Comparison of ENCODE assay signal across 21 cellular contexts in the genomic region with DNA sequence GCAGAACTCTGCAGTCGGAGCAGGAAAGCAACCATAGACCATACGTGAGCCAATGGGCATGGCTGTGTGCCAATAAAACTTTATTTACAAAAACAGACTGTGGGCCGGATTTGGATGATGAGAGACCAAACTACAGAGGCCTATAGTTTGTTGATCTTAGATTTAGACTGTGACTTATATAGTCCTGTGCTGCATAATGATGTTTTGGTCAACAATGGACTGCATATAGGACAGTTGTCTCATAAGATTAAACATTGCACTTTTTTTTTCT.
"Had no signal": no experiment of that assay in that cellular context is flagged by ENCODE, and none has a peak within 500 bp of the region (broad histone marks: within the 10 kb centered on the region; RNA-seq: fewer than 3 reads in every experiment).

No MANE protein-coding gene starts in this region.

- H3K4me1 Mint-ChIP-seq: activated naive CD4-positive, alpha-beta T cell treated with anti-CD3 and anti-CD28 coated beads, Interleukin-2, amount 50 U/mL, for 24 hours had no signal

- H3K9ac ChIP-seq: SK-N-SH had no signal

- H3K4me2 ChIP-seq: SK-N-SH had no signal

- H3K36me3 Mint-ChIP-seq: activated naive CD4-positive, alpha-beta T cell treated with anti-CD3 and anti-CD28 coated beads, Interleukin-2, amount 50 U/mL, for 24 hours had no signal

- H3K9me3 ChIP-seq: SJCRH30, SK-N-SH had no signal

- DNase-seq: activated CD4-positive, alpha-beta T cell treated with anti-CD3 and anti-CD28 coated beads for 48 hours; activated CD4-positive, alpha-beta T cell treated with anti-CD3 and anti-CD28 coated beads, Interleukin-2, amount 50 U/mL, for 4 hours; activated CD8-positive, alpha-beta memory T cell treated with anti-CD3 and anti-CD28 coated beads, Interleukin-2, amount 50 U/mL, for 48 hours; activated CD8-positive, alpha-beta T cell treated with anti-CD3 and anti-CD28 coated beads, Interleukin-2, amount 10 ng/mL, durations not matched to agents 7 days and 5 days; activated T-cell treated with anti-CD3 and anti-CD28 coated beads, Interleukin-2, amount 50 U/mL, for 1 hour; aorta; central memory CD4-positive, alpha-beta T cell; Karpas-422; NCI-H1092; NCI-H1417; NCI-H1930; NCI-H2171; NCI-H2227 treated with DMSO at 0.1 percent for 48 hours; NCI-H524 treated with DMSO at 0.1 percent for 48 hours; NCI-H748 treated with DMSO at 0.1 percent for 48 hours; Right ventricle myocardium superior; SJCRH30; SK-N-SH; T-helper 1 cell had no signal

- H3K4me3 ChIP-seq: SJCRH30 had no signal

- H3K4me3 Mint-ChIP-seq: activated CD8-positive, alpha-beta T cell treated with anti-CD3 and anti-CD28 coated beads, Interleukin-2, amount 10 ng/mL, durations not matched to agents 7 days and 5 days; activated naive CD4-positive, alpha-beta T cell treated with anti-CD3 and anti-CD28 coated beads, Interleukin-2, amount 50 U/mL, for 24 hours had no signal

- H3K9me3 Mint-ChIP-seq: activated naive CD4-positive, alpha-beta T cell treated with anti-CD3 and anti-CD28 coated beads, Interleukin-2, amount 50 U/mL, for 24 hours had no signal

- H3K27me3 ChIP-seq: SJCRH30 had no signal

- H3K27ac Mint-ChIP-seq: activated CD8-positive, alpha-beta T cell treated with anti-CD3 and anti-CD28 coated beads, Interleukin-2, amount 10 ng/mL, durations not matched to agents 7 days and 5 days; activated naive CD4-positive, alpha-beta T cell treated with anti-CD3 and anti-CD28 coated beads, Interleukin-2, amount 50 U/mL, for 24 hours had no signal

- H3K4me1 ChIP-seq: SJCRH30 had no signal

- ATAC-seq: activated CD4-positive, CD25-positive, alpha-beta regulatory T cell treated with anti-CD3 and anti-CD28 coated beads, Interleukin-2, amount 50 U/mL, for 24 hours; activated CD8-positive, alpha-beta T cell treated with anti-CD3 and anti-CD28 coated beads, Interleukin-2, amount 10 ng/mL, durations not matched to agents 7 days and 5 days had no signal

- H3K36me3 ChIP-seq: SJCRH30 had no signal

- H3K27ac ChIP-seq: SJCRH30 had no signal
